ENCODE assay signal across 8 cellular contexts in genomic region chr17:50634123-50634914, GRCh38. TPM values are rescaled to one million over a fixed set of nuclear protein-coding genes. Genes with fewer than 3 reads are reported as not detected.
A peak's percentile ranks its signal among the peaks of the same experiment; 100 is the strongest.
DNase-seq lines count a peak whose midpoint lies in the region; ATAC-seq and TF ChIP-seq lines count a peak whose summit lies in the region.

A gene with protein sequence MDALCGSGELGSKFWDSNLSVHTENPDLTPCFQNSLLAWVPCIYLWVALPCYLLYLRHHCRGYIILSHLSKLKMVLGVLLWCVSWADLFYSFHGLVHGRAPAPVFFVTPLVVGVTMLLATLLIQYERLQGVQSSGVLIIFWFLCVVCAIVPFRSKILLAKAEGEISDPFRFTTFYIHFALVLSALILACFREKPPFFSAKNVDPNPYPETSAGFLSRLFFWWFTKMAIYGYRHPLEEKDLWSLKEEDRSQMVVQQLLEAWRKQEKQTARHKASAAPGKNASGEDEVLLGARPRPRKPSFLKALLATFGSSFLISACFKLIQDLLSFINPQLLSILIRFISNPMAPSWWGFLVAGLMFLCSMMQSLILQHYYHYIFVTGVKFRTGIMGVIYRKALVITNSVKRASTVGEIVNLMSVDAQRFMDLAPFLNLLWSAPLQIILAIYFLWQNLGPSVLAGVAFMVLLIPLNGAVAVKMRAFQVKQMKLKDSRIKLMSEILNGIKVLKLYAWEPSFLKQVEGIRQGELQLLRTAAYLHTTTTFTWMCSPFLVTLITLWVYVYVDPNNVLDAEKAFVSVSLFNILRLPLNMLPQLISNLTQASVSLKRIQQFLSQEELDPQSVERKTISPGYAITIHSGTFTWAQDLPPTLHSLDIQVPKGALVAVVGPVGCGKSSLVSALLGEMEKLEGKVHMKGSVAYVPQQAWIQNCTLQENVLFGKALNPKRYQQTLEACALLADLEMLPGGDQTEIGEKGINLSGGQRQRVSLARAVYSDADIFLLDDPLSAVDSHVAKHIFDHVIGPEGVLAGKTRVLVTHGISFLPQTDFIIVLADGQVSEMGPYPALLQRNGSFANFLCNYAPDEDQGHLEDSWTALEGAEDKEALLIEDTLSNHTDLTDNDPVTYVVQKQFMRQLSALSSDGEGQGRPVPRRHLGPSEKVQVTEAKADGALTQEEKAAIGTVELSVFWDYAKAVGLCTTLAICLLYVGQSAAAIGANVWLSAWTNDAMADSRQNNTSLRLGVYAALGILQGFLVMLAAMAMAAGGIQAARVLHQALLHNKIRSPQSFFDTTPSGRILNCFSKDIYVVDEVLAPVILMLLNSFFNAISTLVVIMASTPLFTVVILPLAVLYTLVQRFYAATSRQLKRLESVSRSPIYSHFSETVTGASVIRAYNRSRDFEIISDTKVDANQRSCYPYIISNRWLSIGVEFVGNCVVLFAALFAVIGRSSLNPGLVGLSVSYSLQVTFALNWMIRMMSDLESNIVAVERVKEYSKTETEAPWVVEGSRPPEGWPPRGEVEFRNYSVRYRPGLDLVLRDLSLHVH (N-terminal part only) (plus strand): TSS chr17:50634881. CDS start chr17:50634937, 56 bp downstream.

- ATAC-seq in right lobe of liver (peak; percentile 35 to 69 (median 63)), GM18873 (IDR thresholded peaks at IDR 0.05; ENCODE audit: low FRiP score, unreplicated experiment) (no peak)

- H3K36me3 Mint-ChIP-seq in chondrocyte (ENCODE audit: low read depth) = no peaks in the 10 kb centered on the region

- peak within 1 kb of the TSS; percentile 48 for H3K4me3 ChIP-seq in HUES64 (ENCODE audit: low read length)
- H3K4me3 ChIP-seq in right lobe of liver = peak within 1 kb of the TSS; percentile 79 to 88 (median 88)
- H3K4me3 ChIP-seq in transverse colon = peak within 1 kb of the TSS; percentile 34 to 72 (median 61)

- H3K4me1 Mint-ChIP-seq in chondrocyte (ENCODE audit: low read depth) = peaks cover 37% of the 10 kb centered on the region

- peak within 1 kb of the TSS; percentile 29 for H3K9ac ChIP-seq in HUES64 (ENCODE audit: low read depth, low read length)

- TF ChIP-seq CTCF in chondrocyte (IDR thresholded peaks at IDR 0.05) = no peak
- TF ChIP-seq CTCF in right lobe of liver (IDR thresholded peaks at IDR 0.05) = no peak
- TF ChIP-seq CTCF in transverse colon (IDR thresholded peaks at IDR 0.05) = no peak

- TF ChIP-seq POLR2A in right lobe of liver (IDR thresholded peaks at IDR 0.05) (peak; percentile 98), transverse colon (IDR thresholded peaks at IDR 0.05) (no peak)

- peak; percentile 87 for DNase-seq in 8988T
- no peak for DNase-seq in chondrocyte (ENCODE audit: low spot score)
- peak; percentile 82 to 91 (median 87) for DNase-seq in right lobe of liver
- DNase-seq in transverse colon = peak; percentile 85
- no peak for DNase-seq in SKM-1 treated with dmso at 0.1 percent for 144 hours (lab: John Stamatoyannopoulos, UW; ENCODE audit: unreplicated experiment)
- DNase-seq in stimulated activated CD4-positive, alpha-beta T cell treated with anti-CD3 and anti-CD28 coated beads, Interleukin-4, amount 100 ng/mL, for 24 hours = no peak

- peaks cover 57% of the 10 kb centered on the region for H3K27me3 ChIP-seq in HUES64 (ENCODE audit: insufficient read depth, low read length)
- no peaks in the 10 kb centered on the region for H3K27me3 ChIP-seq in right lobe of liver
- peaks cover 20% of the 10 kb centered on the region for H3K27me3 ChIP-seq in transverse colon

- peak within 1 kb of the TSS; percentile 44 for H3K4me3 Mint-ChIP-seq in chondrocyte (ENCODE audit: unreplicated experiment)

- H3K27ac Mint-ChIP-seq in chondrocyte (ENCODE audit: unreplicated experiment) = no peak within 1 kb of the TSS

- intact Hi-C loops in right lobe of liver (cut with DNase I) (no loop called here), transverse colon (cut with DNase I; ENCODE audit: low total_unique reads) (no loop called here)

- no peaks in the 10 kb centered on the region for H3K9me3 ChIP-seq in HUES64 (ENCODE audit: insufficient read depth, low read depth, low read length)
- no peaks in the 10 kb centered on the region for H3K9me3 ChIP-seq in right lobe of liver
- H3K9me3 ChIP-seq in transverse colon = no peaks in the 10 kb centered on the region

- H3K4me1 ChIP-seq in HUES64 (ENCODE audit: insufficient read depth, low read length) (peaks cover 4% of the 10 kb centered on the region; the same call in 1 of the 2 replicates), right lobe of liver (peaks cover 0 to 40% (median 20%) of the 10 kb centered on the region in 4 donors), transverse colon (peaks cover 13 to 71% (median 54%) of the 10 kb centered on the region in 4 donors)

- WGBS in HUES64 = 19% methylated on average over 50 of the region's 50 CpGs
- 7% methylated on average over 22 of the region's 50 CpGs for WGBS in right lobe of liver (ENCODE audit: insufficient coverage, low coverage, low lambda C conversion rate, missing lambda C conversion rate)
- WGBS in transverse colon (ENCODE audit: low coverage in 1 of 2), 2 donors = 0 to 25% methylated on average over 1 to 22 of the region's 50 CpGs

- peaks cover 6% of the 10 kb centered on the region for H3K27me3 Mint-ChIP-seq in chondrocyte (ENCODE audit: low read depth)

- H3K36me3 ChIP-seq in HUES64 (ENCODE audit: insufficient read depth, low read length) (no peaks in the 10 kb centered on the region), right lobe of liver (no peaks in the 10 kb centered on the region), transverse colon (no peaks in the 10 kb centered on the region)

- in situ Hi-C loops in transverse colon (cut with MboI; ENCODE audit: low pct_ligation_motif_present in 1 of 4, low pct_unique_long_range_greater_than_20kb in 1 of 4, low sequenced_read_pairs in 3 of 4) = loop anchor here in 2 of 4 donors (10.0 kb wide), 2 partner anchors 60 to 80 kb away; no protein-coding TSS in a partner anchor

- no peaks in the 10 kb centered on the region for H3K9me3 Mint-ChIP-seq in chondrocyte (ENCODE audit: low read depth)

- no peak for TF ChIP-seq EP300 in transverse colon (IDR thresholded peaks at IDR 0.05; ENCODE audit: low read depth)

- H3K27ac ChIP-seq in HUES64 (ENCODE audit: low read depth, low read length) (no peak within 1 kb of the TSS), right lobe of liver (peak within 1 kb of the TSS; percentile 63 to 86 (median 81)), transverse colon (peak within 1 kb of the TSS; percentile 78 to 92 (median 90))

RNA-seq across cellular contexts. Expression of the gene that starts here (rescaled TPM):
- polyA plus RNA-seq in HUES64 (2013, experiment 1 of 2) = 0.30 TPM
- polyA plus RNA-seq in HUES64 (2013, experiment 2 of 2) = 0.13 TPM
- total RNA-seq in chondrocyte = 1.9 to 16.0 TPM (median 2.8 TPM) in 3 replicates
- 100 to 1,000 TPM; 146 to 286 (median 178) TPM for total RNA-seq in right lobe of liver
- total RNA-seq in transverse colon = 100 to 1,000 TPM; 297 to 655 (median 533) TPM

Comparison
In these comparisons a context has a peak if more than half of its experiments do, and no peak if none do; other contexts are left out.
1. DNase-seq: peak in 8988T (single experiment), right lobe of liver (3 of 3) and transverse colon (single experiment); none in chondrocyte (single experiment), SKM-1 treated with dmso at 0.1 percent for 144 hours (single experiment) and stimulated activated CD4-positive, alpha-beta T cell treated with anti-CD3 and anti-CD28 coated beads, Interleukin-4, amount 100 ng/mL, for 24 hours (single experiment).
2. Peak in every context shown above with its lines, with median percentiles within 50 percentile points of each other: H3K4me3 ChIP-seq.